ENCODE assay signal across 1 cellular context in genomic region chr10:79379512-79380124, GRCh38.
TF ChIP-seq lines count a peak whose summit lies in the region.

No MANE protein-coding gene starts in this region.

TF ChIP-seq in HepG2, 621 proteins besides CTCF, POLR2A, EP300 and RAD21 (continued from another document and continues in another):
- TF ChIP-seq ARNTL (CRISPR knock-in tag; IDR thresholded peaks at IDR 0.05) (0 out of 2 replicates have a peak, but pooled peaks have one; percentile 18), NR0B2 (CRISPR knock-in tag; IDR thresholded peaks at IDR 0.05) (0 out of 2 replicates have a peak, but pooled peaks have one; percentile 48), ZNF788 (CRISPR knock-in tag; IDR thresholded peaks at IDR 0.05; ENCODE audit: borderline replicate concordance) (peak; percentile 41; the same call in 1 of the 2 replicates), AGO2 (optimal IDR thresholded peaks at IDR 0.05; ENCODE audit: low read depth, low read length) (peak; percentile 27), TCF12 (IDR thresholded peaks at IDR 0.05) (no peak), TCF12 (CRISPR knock-in tag; IDR thresholded peaks at IDR 0.05) (0 out of 2 replicates have a peak, but pooled peaks have one; percentile 29), ISL2 (CRISPR knock-in tag; IDR thresholded peaks at IDR 0.05) (0 out of 2 replicates have a peak, but pooled peaks have one; percentile 6), ZNF703 (CRISPR knock-in tag; IDR thresholded peaks at IDR 0.05; ENCODE audit: borderline replicate concordance) (no peak), POLR2AphosphoS2 (IDR thresholded peaks at IDR 0.05; ENCODE audit: low read depth, low read length) (no peak), ZNF318 (CRISPR knock-in tag; IDR thresholded peaks at IDR 0.05) (0 out of 2 replicates have a peak, but pooled peaks have one; percentile 14), ZBTB7A (CRISPR knock-in tag; IDR thresholded peaks at IDR 0.05) (peak; percentile 87; the same call in 1 of the 2 replicates), ZNF142 (CRISPR knock-in tag; IDR thresholded peaks at IDR 0.05) (0 out of 2 replicates have a peak, but pooled peaks have one; percentile 48), GZF1 (CRISPR knock-in tag; IDR thresholded peaks at IDR 0.05) (no peak), HOXA5 (CRISPR knock-in tag; IDR thresholded peaks at IDR 0.05) (0 out of 2 replicates have a peak, but pooled peaks have one; percentile 30), HOXA7 (CRISPR knock-in tag; IDR thresholded peaks at IDR 0.05) (no peak), THYN1 (CRISPR knock-in tag; IDR thresholded peaks at IDR 0.05; ENCODE audit: borderline replicate concordance, low read depth) (no peak), ZNF644 (CRISPR knock-in tag; IDR thresholded peaks at IDR 0.05; ENCODE audit: low read depth) (no peak), ZNF510 (CRISPR knock-in tag; IDR thresholded peaks at IDR 0.05; ENCODE audit: low read depth) (peak; percentile 87), SNAPC2 (CRISPR knock-in tag; IDR thresholded peaks at IDR 0.05) (0 out of 2 replicates have a peak, but pooled peaks have one; percentile 28), ZNF761 (CRISPR knock-in tag; conservative IDR thresholded peaks at IDR 0.05) (0 out of 2 replicates have a peak, but pooled peaks have one; percentile 11), ZFP91 (CRISPR knock-in tag; IDR thresholded peaks at IDR 0.05; ENCODE audit: borderline replicate concordance) (peak; percentile 70; the same call in 1 of the 2 replicates), ZBTB8A (CRISPR knock-in tag; IDR thresholded peaks at IDR 0.05; ENCODE audit: borderline replicate concordance, low read depth) (peak; percentile 66; the same call in 1 of the 2 replicates), TGIF2 (CRISPR knock-in tag; IDR thresholded peaks at IDR 0.05) (no peak), ZNF263 (CRISPR knock-in tag; IDR thresholded peaks at IDR 0.05) (0 out of 2 replicates have a peak, but pooled peaks have one; percentile 10), HNRNPL (IDR thresholded peaks at IDR 0.05; ENCODE audit: low read depth, low read length) (0 out of 2 replicates have a peak, but pooled peaks have one; percentile 70), ZNF543 (CRISPR knock-in tag; IDR thresholded peaks at IDR 0.05) (no peak), POLR2AphosphoS5 (IDR thresholded peaks at IDR 0.05; ENCODE audit: low read depth, low read length) (no peak), MXI1 (IDR thresholded peaks at IDR 0.05; ENCODE audit: borderline replicate concordance, low read depth, low read length) (no peak), MAZ (IDR thresholded peaks at IDR 0.05; ENCODE audit: borderline replicate concordance, low read depth, low read length) (0 out of 2 replicates have a peak, but pooled peaks have one; percentile 35), MAZ (CRISPR knock-in tag; IDR thresholded peaks at IDR 0.05; ENCODE audit: low read depth) (no peak; the same call in 1 of the 2 replicates), ETS1 (CRISPR knock-in tag; IDR thresholded peaks at IDR 0.05) (0 out of 2 replicates have a peak, but pooled peaks have one; percentile 41), PAXIP1 (CRISPR knock-in tag; conservative IDR thresholded peaks at IDR 0.05) (no peak), ZBTB25 (CRISPR knock-in tag; IDR thresholded peaks at IDR 0.05) (no peak), SALL2 (CRISPR knock-in tag; IDR thresholded peaks at IDR 0.05) (0 out of 2 replicates have a peak, but pooled peaks have one; percentile 46), MED8 (CRISPR knock-in tag; IDR thresholded peaks at IDR 0.05; ENCODE audit: insufficient replicate concordance) (no peak), TBP (CRISPR knock-in tag; IDR thresholded peaks at IDR 0.05) (no peak)
